In the genomic region with DNA sequence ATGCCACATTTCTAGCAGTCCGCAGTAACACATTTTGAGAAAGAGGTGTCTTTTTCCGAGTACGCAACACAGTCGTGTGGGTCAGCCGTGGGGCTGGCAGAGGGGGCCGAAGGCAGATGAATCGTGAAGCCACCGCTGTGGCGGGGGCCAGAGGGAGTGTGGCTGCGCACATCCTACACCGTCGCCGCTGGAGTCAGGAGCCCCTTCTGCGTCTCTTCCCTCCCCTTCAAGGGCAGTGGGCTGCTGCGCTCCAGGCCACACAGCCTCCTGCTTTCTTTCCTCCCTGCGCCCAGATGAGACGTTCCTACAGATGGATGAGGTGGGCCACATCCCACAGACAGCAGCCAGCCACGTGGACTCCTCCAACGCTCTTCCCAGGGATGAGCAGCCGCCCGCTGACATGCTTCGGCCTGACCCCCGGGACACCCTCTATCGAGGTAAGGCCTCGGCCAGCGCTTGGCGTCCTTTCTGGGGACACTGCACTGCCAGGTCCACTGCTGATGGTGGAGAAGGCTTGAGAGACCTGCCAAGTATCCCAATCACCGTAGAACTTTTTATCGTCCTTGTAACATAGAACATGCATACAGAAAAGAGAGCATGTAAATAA, we compare ENCODE assay signal across 27 cellular contexts.
"Had no signal": no experiment of that assay in that cellular context is flagged by ENCODE, and none has a peak within 500 bp of the region (broad histone marks: within the 10 kb centered on the region; RNA-seq: fewer than 3 reads in every experiment).

No MANE protein-coding gene starts in this region.

- H3K36me3 Mint-ChIP-seq: activated naive CD8-positive, alpha-beta T cell; natural killer cell treated with Interleukin-12 subunit alpha and Interleukin-12 subunit beta and Interleukin-15 and Interleukin-18, amount 100 ng/mL, for 72 hours had no signal

- H3K9me3 ChIP-seq: ascending aorta, gastrocnemius medialis, lower lobe of right lung, neutrophil, pancreas, prostate gland, thoracic aorta, uterus had no signal

- H3K4me1 ChIP-seq: pancreas, prostate gland, uterus had no signal

- H3K9me3 Mint-ChIP-seq: activated B cell treated with CpG ODN at 0.5 μM for 24 hours; activated T-cell treated with anti-CD3 and anti-CD28 coated beads, Interleukin-2, amount 50 U/mL, for 72 hours; natural killer cell treated with Interleukin-12 subunit alpha and Interleukin-12 subunit beta and Interleukin-15 and Interleukin-18, amount 100 ng/mL, for 72 hours; stimulated activated naive CD8-positive, alpha-beta T cell treated with anti-CD3 and anti-CD28 coated beads, Interleukin-15, Interleukin-2, amounts not matched to agents 100 ng/mL and 50 ng/mL, for 24 hours had no signal

- H3K27me3 Mint-ChIP-seq: brain had no signal

- H3K27ac ChIP-seq: ascending aorta, cardiac muscle cell, coronary artery, dorsolateral prefrontal cortex, gastrocnemius medialis, lower lobe of right lung, neutrophil, pancreas, prostate gland, thoracic aorta, uterus had no signal

- H3K36me3 ChIP-seq: gastrocnemius medialis, lower lobe of right lung, pancreas, prostate gland, uterus had no signal

- ATAC-seq: activated T-cell treated with anti-CD3 and anti-CD28 coated beads, Interleukin-2, amount 50 U/mL, for 72 hours; lower lobe of right lung; natural killer cell treated with Interleukin-12 subunit alpha and Interleukin-12 subunit beta and Interleukin-15 and Interleukin-18, amount 100 ng/mL, for 72 hours; pancreas had no signal

- H3K4me3 ChIP-seq: ascending aorta, cardiac muscle cell, coronary artery, dorsolateral prefrontal cortex, gastrocnemius medialis, lower lobe of right lung, pancreas, prostate gland, thoracic aorta, uterus had no signal

- DNase-seq: activated B cell treated with CpG ODN at 0.5 μM for 24 hours; activated CD4-positive, alpha-beta T cell treated with anti-CD3 and anti-CD28 coated beads, Interleukin-2, amount 50 U/mL, for 1 hour; activated naive CD4-positive, alpha-beta T cell; activated T-cell treated with anti-CD3 and anti-CD28 coated beads for 4 hours; activated T-cell treated with anti-CD3 and anti-CD28 coated beads, Interleukin-2, amount 50 U/mL, for 72 hours; dorsolateral prefrontal cortex; effector memory CD4-positive, alpha-beta T cell; erythroblast; gastrocnemius medialis; glutamatergic neuron; hypothalamus; lower lobe of right lung; mesenchymal stem cell; pancreas; stimulated activated CD4-positive, alpha-beta T cell treated with anti-CD3 and anti-CD28 coated beads, Interleukin-2, amount 100 ng/mL, for 48 hours; trophoblast cell; uterus had no signal

- H3K27ac Mint-ChIP-seq: activated B cell treated with CpG ODN at 0.5 μM for 24 hours; activated naive CD8-positive, alpha-beta T cell; activated T-cell treated with anti-CD3 and anti-CD28 coated beads, Interleukin-2, amount 50 U/mL, for 72 hours; stimulated activated naive CD8-positive, alpha-beta T cell treated with anti-CD3 and anti-CD28 coated beads, Interleukin-15, Interleukin-2, amounts not matched to agents 100 ng/mL and 50 ng/mL, for 24 hours had no signal

- H3K4me3 Mint-ChIP-seq: activated B cell treated with CpG ODN at 0.5 μM for 24 hours; activated naive CD8-positive, alpha-beta T cell; activated T-cell treated with anti-CD3 and anti-CD28 coated beads, Interleukin-2, amount 50 U/mL, for 72 hours; brain; natural killer cell treated with Interleukin-12 subunit alpha and Interleukin-12 subunit beta and Interleukin-15 and Interleukin-18, amount 100 ng/mL, for 72 hours; stimulated activated naive CD8-positive, alpha-beta T cell treated with anti-CD3 and anti-CD28 coated beads, Interleukin-15, Interleukin-2, amounts not matched to agents 100 ng/mL and 50 ng/mL, for 24 hours had no signal

- H3K27me3 ChIP-seq: ascending aorta, cardiac muscle cell, dorsolateral prefrontal cortex, neutrophil, uterus had no signal
